In genomic region chr3:170835346-170835745, GRCh38 we compare ENCODE assay signal across 23 cellular contexts. TPM values are rescaled to one million over a fixed set of nuclear protein-coding genes. Genes with fewer than 3 reads are reported as not detected.
A peak's percentile ranks its signal among the peaks of the same experiment; 100 is the strongest.
DNase-seq lines count a peak whose midpoint lies in the region; ATAC-seq, FAIRE-seq and TF ChIP-seq lines count a peak whose summit lies in the region.
"Had no signal": no experiment of that assay in that cellular context is flagged by ENCODE, and none has a peak within 500 bp of the region (broad histone marks: within the 10 kb centered on the region; RNA-seq: fewer than 3 reads in every experiment).

No MANE protein-coding gene starts in this region.

- intact Hi-C loops in gastrocnemius medialis (cut with DNase I; ENCODE audit: low total_unique reads) = no loop called here

- no peaks in the 10 kb centered on the region for H3K4me1 ChIP-seq in gastrocnemius medialis
- H3K4me1 ChIP-seq: suprapubic skin had no signal

- no peaks in the 10 kb centered on the region for H3K9me3 Mint-ChIP-seq in chondrocyte (ENCODE audit: low read depth)
- H3K9me3 Mint-ChIP-seq in naive thymus-derived CD8-positive, alpha-beta T cell = peaks cover 0 to 7% (median 0%) of the 10 kb centered on the region in 9 donors

- H3K27ac ChIP-seq in gastrocnemius medialis = no peak overlapping the region
- H3K27ac ChIP-seq: suprapubic skin had no signal

- no peak overlapping the region for H3K4me3 Mint-ChIP-seq in chondrocyte (ENCODE audit: unreplicated experiment)
- H3K4me3 Mint-ChIP-seq in naive thymus-derived CD8-positive, alpha-beta T cell = no peak overlapping the region
- H3K4me3 Mint-ChIP-seq: CD14-positive monocyte had no signal

- no peaks in the 10 kb centered on the region for H3K36me3 Mint-ChIP-seq in chondrocyte (ENCODE audit: low read depth)
- H3K36me3 Mint-ChIP-seq in naive thymus-derived CD8-positive, alpha-beta T cell = peaks cover 0 to 6% (median 0%) of the 10 kb centered on the region in 3 donors
- H3K36me3 Mint-ChIP-seq: CD14-positive monocyte had no signal

- ATAC-seq in gastrocnemius medialis = no peak
- ATAC-seq in naive thymus-derived CD8-positive, alpha-beta T cell = no peak
- ATAC-seq: esophagus mucosa, left lobe of liver, Right ventricle myocardium inferior had no signal

- H3K27me3 ChIP-seq in gastrocnemius medialis = peaks cover 0 to 4% (median 3%) of the 10 kb centered on the region in 3 donors
- H3K27me3 ChIP-seq: suprapubic skin had no signal

- DNase-seq in NCI-H2107 treated with DMSO at 0.1 percent for 48 hours (lab: John Stamatoyannopoulos, UW; ENCODE audit: unreplicated experiment) (peak; percentile 9), NCI-H2107 (lab: John Stamatoyannopoulos, UW) (no peak), NCI-H446 treated with DMSO at 0.1 percent for 48 hours (lab: John Stamatoyannopoulos, UW) (peak; percentile 86), choroid plexus epithelial cell (ENCODE audit: low read depth) (peak; percentile 34), H54 (ENCODE audit: insufficient read length, low spot score) (no peak), chondrocyte (ENCODE audit: low spot score) (no peak), gastrocnemius medialis (no peak)
- no peak for DNase-seq in naive thymus-derived CD8-positive, alpha-beta T cell
- DNase-seq: ACHN; activated CD4-positive, alpha-beta T cell treated with anti-CD3 and anti-CD28 coated beads, Interleukin-2, amount 50 U/mL, for 48 hours; activated T-cell treated with anti-CD3 and anti-CD28 coated beads for 4 hours; central memory CD4-positive, alpha-beta T cell; DND-41; IMR-90; MM.1S; NCI-H2081 treated with DMSO at 0.1 percent for 48 hours; occipital lobe; T-helper 1 cell had no signal

- peaks cover 3% of the 10 kb centered on the region for H3K4me1 Mint-ChIP-seq in chondrocyte (ENCODE audit: low read depth)
- peaks cover 0 to under 1% (median 0%) of the 10 kb centered on the region in 4 donors for H3K4me1 Mint-ChIP-seq in naive thymus-derived CD8-positive, alpha-beta T cell
- H3K4me1 Mint-ChIP-seq: CD14-positive monocyte had no signal

- no peak for TF ChIP-seq POLR2A in H54 (IDR thresholded peaks at IDR 0.05; ENCODE audit: low read depth, low read length)
- TF ChIP-seq POLR2A in gastrocnemius medialis (IDR thresholded peaks at IDR 0.05) = no peak

- no peaks in the 10 kb centered on the region for H3K9me3 ChIP-seq in gastrocnemius medialis
- H3K9me3 ChIP-seq: suprapubic skin had no signal

- in situ Hi-C loops in gastrocnemius medialis (cut with MboI; ENCODE audit: low sequenced_read_pairs in 4 of 4) = no loop called here

- no peak for FAIRE-seq in H54 (lab: Jason Lieb, UNC)

- POLR2A ChIA-PET in naive thymus-derived CD8-positive, alpha-beta T cell (lab: Charles Lee) = no interaction called here

- H3K27me3 Mint-ChIP-seq in chondrocyte (ENCODE audit: low read depth) = peaks cover 7% of the 10 kb centered on the region
- peaks cover 15 to 43% (median 31%) of the 10 kb centered on the region in 5 donors for H3K27me3 Mint-ChIP-seq in naive thymus-derived CD8-positive, alpha-beta T cell

- TF ChIP-seq CTCF in choroid plexus epithelial cell (conservative IDR thresholded peaks at IDR 0.05; ENCODE audit: low read depth, low read length) (no peak), chondrocyte (IDR thresholded peaks at IDR 0.05) (no peak), gastrocnemius medialis (IDR thresholded peaks at IDR 0.05 in 4 of 5, conservative IDR thresholded peaks at IDR 0.05 in 1 of 5) (no peak)

- H3K4me3 ChIP-seq in choroid plexus epithelial cell (ENCODE audit: low read depth, low read length) (no peak overlapping the region), gastrocnemius medialis (no peak overlapping the region)
- H3K4me3 ChIP-seq: suprapubic skin had no signal

- H3K27ac Mint-ChIP-seq in chondrocyte (ENCODE audit: unreplicated experiment) = no peak overlapping the region
- H3K27ac Mint-ChIP-seq in naive thymus-derived CD8-positive, alpha-beta T cell = no peak overlapping the region
- H3K27ac Mint-ChIP-seq: CD14-positive monocyte had no signal

- no peaks in the 10 kb centered on the region for H3K36me3 ChIP-seq in gastrocnemius medialis
- H3K36me3 ChIP-seq: suprapubic skin had no signal

RNA-seq across cellular contexts. Expression of gene RPL22L1, which starts 34.6 kb away (rescaled TPM):
- total RNA-seq in chondrocyte (52.5 to 78.9 TPM (median 58.2 TPM) in 3 replicates), gastrocnemius medialis (10 to 100 TPM; 28.3 to 83.5 (median 29.5) TPM)
- 10 to 100 TPM; 35.4 to 35.5 TPM for total RNA-seq in naive thymus-derived CD8-positive, alpha-beta T cell
- 10 to 100 TPM; 31.8 to 43.3 (median 36.2) TPM for polyA plus RNA-seq in naive thymus-derived CD8-positive, alpha-beta T cell

Comparison
In these comparisons a context has a peak if more than half of its experiments do, and no peak if none do; other contexts are left out.
1. DNase-seq: peak in NCI-H2107 treated with DMSO at 0.1 percent for 48 hours (single experiment), NCI-H446 treated with DMSO at 0.1 percent for 48 hours (single experiment) and choroid plexus epithelial cell (single experiment); none in NCI-H2107 (single experiment), H54 (single experiment), chondrocyte (single experiment), gastrocnemius medialis (0 of 2) and naive thymus-derived CD8-positive, alpha-beta T cell (0 of 10).